In genomic region chr1:109090415-109091195, GRCh38 we compare ENCODE assay signal across 8 cellular contexts. TPM values are rescaled to one million over a fixed set of nuclear protein-coding genes. Genes with fewer than 3 reads are reported as not detected.
A peak's percentile ranks its signal among the peaks of the same experiment; 100 is the strongest.
DNase-seq lines count a peak whose midpoint lies in the region; ATAC-seq and TF ChIP-seq lines count a peak whose summit lies in the region.

Gene TMEM167B, plus strand, starts transcription at chr1:109090764. Its CDS starts 109 bp downstream, at chr1:109090873.

- TF ChIP-seq POLR2A in uterus (IDR thresholded peaks at IDR 0.05) = peak; percentile 51 to 79

- peak within 1 kb of the TSS; percentile 97 for H3K27ac ChIP-seq in angular gyrus (ENCODE audit: low read depth, low read length)
- peak within 1 kb of the TSS; percentile 96 to 98 for H3K27ac ChIP-seq in right atrium auricular region
- H3K27ac ChIP-seq in uterus = peak within 1 kb of the TSS; percentile 94 to 98

- H3K27me3 ChIP-seq in right atrium auricular region (no peaks in the 10 kb centered on the region), uterus (no peaks in the 10 kb centered on the region)

- peak; percentile 89 for ATAC-seq in GM18502 (IDR thresholded peaks at IDR 0.05; ENCODE audit: poor library complexity, unreplicated experiment)
- peak; percentile 90 for ATAC-seq in HG02943 (IDR thresholded peaks at IDR 0.05; ENCODE audit: low read depth, unreplicated experiment)

- peaks cover 0 to 41% of the 10 kb centered on the region in 2 donors for H3K4me1 ChIP-seq in right atrium auricular region
- H3K4me1 ChIP-seq in uterus = peaks cover 7 to 8% of the 10 kb centered on the region in 2 donors

- H3K36me3 ChIP-seq in right atrium auricular region = peaks cover 24% of the 10 kb centered on the region
- H3K36me3 ChIP-seq in uterus = no peaks in the 10 kb centered on the region

- TF ChIP-seq CTCF in right atrium auricular region (IDR thresholded peaks at IDR 0.05) = peak in 1 of 2 donors; percentile 9
- peak in 1 of 4 experiments; percentile 26 for TF ChIP-seq CTCF in uterus (IDR thresholded peaks at IDR 0.05)

- intact Hi-C loops in uterus (cut with DNase I; ENCODE audit: low total_unique reads) = no loop called here

- peak; percentile 74 for DNase-seq in NCI-H187 treated with DMSO at 0.1 percent for 48 hours (lab: John Stamatoyannopoulos, UW)
- peak; percentile 63 to 96 (median 81) for DNase-seq in T-helper 2 cell
- DNase-seq in right atrium auricular region (ENCODE audit: low spot score) = peak; percentile 96
- DNase-seq in pulmonary artery endothelial cell (ENCODE audit: low read depth, low spot score) = peak; percentile 88
- peak; percentile 89 to 91 for DNase-seq in uterus

- peak within 1 kb of the TSS; percentile 76 for H3K4me3 ChIP-seq in right atrium auricular region
- H3K4me3 ChIP-seq in uterus = peak within 1 kb of the TSS; percentile 66 to 90

- H3K9me3 ChIP-seq in right atrium auricular region (no peaks in the 10 kb centered on the region), uterus (no peaks in the 10 kb centered on the region)

RNA-seq across cellular contexts. Expression of gene TMEM167B, which starts in this region (rescaled TPM):
- total RNA-seq in right atrium auricular region (10 to 100 TPM; 18.9 to 23.9 TPM), pulmonary artery endothelial cell (24.4 and 29.6 TPM in 2 replicates), uterus (10 to 100 TPM; 10.2 to 56.2 (median 36.4) TPM)

Comparison
In these comparisons a context has a peak if more than half of its experiments do, and no peak if none do; other contexts are left out.
1. Peak in every context shown above with its lines: DNase-seq, ATAC-seq, H3K4me3 ChIP-seq and H3K27ac ChIP-seq.